ENCODE assay signal across 23 cellular contexts in the genomic region with DNA sequence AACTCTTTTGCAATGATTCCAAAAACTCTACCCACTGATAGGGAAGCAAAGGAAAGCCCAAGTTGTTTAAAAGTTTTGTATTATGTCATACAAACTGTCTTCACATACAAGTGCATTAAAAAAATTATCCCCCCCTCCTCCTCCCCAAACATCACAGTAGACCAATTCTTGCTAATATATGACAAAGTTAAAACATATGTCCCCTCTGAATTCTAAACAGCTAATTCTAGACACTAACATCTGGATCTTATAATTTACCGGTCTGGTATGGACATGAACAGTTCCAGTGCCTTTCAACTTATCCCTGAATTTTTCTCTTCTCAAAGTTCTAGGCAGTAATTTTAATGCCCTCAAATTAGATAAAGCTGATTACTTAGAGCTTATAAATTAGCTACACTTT. TPM values are rescaled to one million over a fixed set of nuclear protein-coding genes. Genes with fewer than 3 reads are reported as not detected.
"Had no signal": no experiment of that assay in that cellular context is flagged by ENCODE, and none has a peak within 500 bp of the region (broad histone marks: within the 10 kb centered on the region; RNA-seq: fewer than 3 reads in every experiment).

No MANE protein-coding gene starts in this region.

- ATAC-seq: left lobe of liver; stimulated activated memory B cell treated with anti-CD40 and anti-IgM and Interleukin-4, amounts not matched to agents 10 μg/mL and 1 μg/mL and 100 μg/mL, for 72 hours had no signal

- H3K4me1 Mint-ChIP-seq: memory B cell; nephron progenitor cell; stimulated activated memory B cell treated with anti-CD40 and anti-IgM and Interleukin-4, amounts not matched to agents 10 μg/mL and 1 μg/mL and 100 μg/mL, for 72 hours had no signal

- H3K27me3 Mint-ChIP-seq: activated naive CD8-positive, alpha-beta T cell treated with anti-CD3 and anti-CD28 coated beads, Interleukin-2, amount 10 ng/mL, durations not matched to agents 7 days and 5 days; memory B cell; progenitor cell of endocrine pancreas; stimulated activated memory B cell treated with anti-CD40 and anti-IgM and Interleukin-4, amounts not matched to agents 10 μg/mL and 1 μg/mL and 100 μg/mL, for 72 hours had no signal

- DNase-seq: activated CD4-positive, CD25-positive, alpha-beta regulatory T cell treated with anti-CD3 and anti-CD28 coated beads, Interleukin-2, amount 50 U/mL, for 72 hours; activated CD8-positive, alpha-beta memory T cell treated with anti-CD3 and anti-CD28 coated beads for 24 hours; activated naive CD8-positive, alpha-beta T cell treated with anti-CD3 and anti-CD28 coated beads, Interleukin-2, amount 10 ng/mL, durations not matched to agents 7 days and 5 days; aorta; nephron progenitor cell; occipital lobe; SIG-M5; stimulated activated CD4-positive, alpha-beta T cell treated with anti-CD3 and anti-CD28 coated beads, Interleukin-2, amount 100 ng/mL, for 48 hours; substantia nigra; T1000 had no signal

- H3K27ac Mint-ChIP-seq: activated naive CD8-positive, alpha-beta T cell treated with anti-CD3 and anti-CD28 coated beads, Interleukin-2, amount 10 ng/mL, durations not matched to agents 7 days and 5 days; activated T-helper 2 cell treated with anti-CD3 and anti-CD28 coated beads, Interferon-gamma antibody, Interleukin-2, Interleukin-4, amounts not matched to agents 10 μg/mL and 5 μg/mL and 100 μg/mL, durations not matched to agents 14 hours and 24 hours and 36 hours; memory B cell; nephron progenitor cell; progenitor cell of endocrine pancreas; stimulated activated memory B cell treated with anti-CD40 and anti-IgM and Interleukin-4, amounts not matched to agents 10 μg/mL and 1 μg/mL and 100 μg/mL, for 72 hours had no signal

- H3K9me3 Mint-ChIP-seq: activated naive CD8-positive, alpha-beta T cell treated with anti-CD3 and anti-CD28 coated beads, Interleukin-2, amount 10 ng/mL, durations not matched to agents 7 days and 5 days; activated T-helper 2 cell treated with anti-CD3 and anti-CD28 coated beads, Interferon-gamma antibody, Interleukin-2, Interleukin-4, amounts not matched to agents 10 μg/mL and 5 μg/mL and 100 μg/mL, durations not matched to agents 14 hours and 24 hours and 36 hours; memory B cell; nephron progenitor cell; stimulated activated memory B cell treated with anti-CD40 and anti-IgM and Interleukin-4, amounts not matched to agents 10 μg/mL and 1 μg/mL and 100 μg/mL, for 72 hours had no signal

- H3K4me3 Mint-ChIP-seq: activated naive CD8-positive, alpha-beta T cell treated with anti-CD3 and anti-CD28 coated beads, Interleukin-2, amount 10 ng/mL, durations not matched to agents 7 days and 5 days; memory B cell; nephron progenitor cell; stimulated activated memory B cell treated with anti-CD40 and anti-IgM and Interleukin-4, amounts not matched to agents 10 μg/mL and 1 μg/mL and 100 μg/mL, for 72 hours had no signal

RNA-seq across cellular contexts. Expression of a gene that starts 43.7 kb away (rescaled TPM):
- total RNA-seq: activated T-helper 2 cell treated with anti-CD3 and anti-CD28 coated beads, Interferon-gamma antibody, Interleukin-2, Interleukin-4, amounts not matched to agents 10 μg/mL and 5 μg/mL and 100 μg/mL, durations not matched to agents 14 hours and 24 hours and 36 hours; aorta; breast epithelium; cerebellum; dermis microvascular lymphatic vessel endothelial cell; epithelial cell of proximal tubule; left lobe of liver; occipital lobe; progenitor cell of endocrine pancreas; right atrium auricular region; skeletal muscle tissue; tibial nerve; vagina had no signal
